In genomic region chr1:119827010-119827409, GRCh38 we compare ENCODE assay signal across 13 cellular contexts. TPM values are rescaled to one million over a fixed set of nuclear protein-coding genes. Genes with fewer than 3 reads are reported as not detected.
DNase-seq lines count a peak whose midpoint lies in the region; ATAC-seq, FAIRE-seq and TF ChIP-seq lines count a peak whose summit lies in the region.
"Had no signal": no experiment of that assay in that cellular context is flagged by ENCODE, and none has a peak within 500 bp of the region (broad histone marks: within the 10 kb centered on the region; RNA-seq: fewer than 3 reads in every experiment).

No MANE protein-coding gene starts in this region.

- 7% methylated on average over 1 of the region's 1 CpG for WGBS in A549 (ENCODE audit: missing lambda C conversion rate)

- peak; percentile 24 to 64; a peak in 3 of 6 replicates for ATAC-seq in A549
- ATAC-seq in activated CD4-positive, CD25-positive, alpha-beta regulatory T cell treated with anti-CD3 and anti-CD28 coated beads, Interleukin-2, amount 50 U/mL, for 24 hours, result no peak
- ATAC-seq in GM21381 (IDR thresholded peaks at IDR 0.05; ENCODE audit: unreplicated experiment), result no peak
- ATAC-seq: gastroesophageal sphincter had no signal

- H3K4me1 ChIP-seq in A549, result no peaks in the 10 kb centered on the region
- H3K4me1 ChIP-seq: gastroesophageal sphincter had no signal

- H3K27ac ChIP-seq in A549, result no peak overlapping the region
- H3K27ac ChIP-seq: gastroesophageal sphincter, VCaP had no signal

- POLR2A ChIA-PET in A549 (lab: Yijun Ruan, JAX), result no interaction called here

- H3K4me2 ChIP-seq in A549, result no peak overlapping the region

- H3K4me3 ChIP-seq in A549 (no peak overlapping the region), foreskin fibroblast (ENCODE audit: low read depth in 1 of 2, low read length in 2 of 2) (no peak overlapping the region)
- H3K4me3 ChIP-seq: gastroesophageal sphincter had no signal

- no peak for TF ChIP-seq EP300 in A549 (IDR thresholded peaks at IDR 0.05)

- H3K9me3 ChIP-seq in A549, result no peaks in the 10 kb centered on the region
- H3K9me3 ChIP-seq: gastroesophageal sphincter had no signal

- TF ChIP-seq RAD21 in A549 (conservative IDR thresholded peaks at IDR 0.05 in 1 of 2, IDR thresholded peaks at IDR 0.05 in 1 of 2), result no peak

- no peak for TF ChIP-seq POLR2A in A549 (IDR thresholded peaks at IDR 0.05; ENCODE audit: low read length)

- DNase-seq in A549 (ENCODE audit: low read depth in 1 of 2, low spot score in 1 of 2) (peak in 1 of 2 experiments; percentile 19), RKO (ENCODE audit: low spot score) (peak; percentile 30), foreskin fibroblast (no peak), HT-29 (ENCODE audit: low spot score) (no peak), medulla oblongata (ENCODE audit: extremely low spot score) (no peak)
- DNase-seq: activated naive CD8-positive, alpha-beta T cell treated with anti-CD3 and anti-CD28 coated beads, Interleukin-2, amount 10 ng/mL, durations not matched to agents 7 days and 5 days; NCI-H2081 treated with DMSO at 0.1 percent for 48 hours had no signal

- TF ChIP-seq CTCF in A549 (IDR thresholded peaks at IDR 0.05) (no peak), GM12872 (IDR thresholded peaks at IDR 0.05; ENCODE audit: insufficient read depth, low read depth, low read length) (peak; percentile 64), foreskin fibroblast (IDR thresholded peaks at IDR 0.05; ENCODE audit: low read depth, low read length) (peak; percentile 22)

- no peak for FAIRE-seq in A549 (lab: Jason Lieb, UNC)

- CTCF ChIA-PET in A549 (lab: Yijun Ruan, JAX), result interaction anchor here (1.1 kb wide), 1 partner anchor 13 kb away, joined by 4 read pairs; no protein-coding TSS in a partner anchor

TF ChIP-seq in A549, 52 proteins besides CTCF, POLR2A, EP300 and RAD21:
- no peak for TF ChIP-seq MAZ (IDR thresholded peaks at IDR 0.05; ENCODE audit: borderline replicate concordance, low read depth, low read length)
- TF ChIP-seq CHD4 (IDR thresholded peaks at IDR 0.05; ENCODE audit: borderline replicate concordance), result no peak
- TF ChIP-seq, protein P1, sequence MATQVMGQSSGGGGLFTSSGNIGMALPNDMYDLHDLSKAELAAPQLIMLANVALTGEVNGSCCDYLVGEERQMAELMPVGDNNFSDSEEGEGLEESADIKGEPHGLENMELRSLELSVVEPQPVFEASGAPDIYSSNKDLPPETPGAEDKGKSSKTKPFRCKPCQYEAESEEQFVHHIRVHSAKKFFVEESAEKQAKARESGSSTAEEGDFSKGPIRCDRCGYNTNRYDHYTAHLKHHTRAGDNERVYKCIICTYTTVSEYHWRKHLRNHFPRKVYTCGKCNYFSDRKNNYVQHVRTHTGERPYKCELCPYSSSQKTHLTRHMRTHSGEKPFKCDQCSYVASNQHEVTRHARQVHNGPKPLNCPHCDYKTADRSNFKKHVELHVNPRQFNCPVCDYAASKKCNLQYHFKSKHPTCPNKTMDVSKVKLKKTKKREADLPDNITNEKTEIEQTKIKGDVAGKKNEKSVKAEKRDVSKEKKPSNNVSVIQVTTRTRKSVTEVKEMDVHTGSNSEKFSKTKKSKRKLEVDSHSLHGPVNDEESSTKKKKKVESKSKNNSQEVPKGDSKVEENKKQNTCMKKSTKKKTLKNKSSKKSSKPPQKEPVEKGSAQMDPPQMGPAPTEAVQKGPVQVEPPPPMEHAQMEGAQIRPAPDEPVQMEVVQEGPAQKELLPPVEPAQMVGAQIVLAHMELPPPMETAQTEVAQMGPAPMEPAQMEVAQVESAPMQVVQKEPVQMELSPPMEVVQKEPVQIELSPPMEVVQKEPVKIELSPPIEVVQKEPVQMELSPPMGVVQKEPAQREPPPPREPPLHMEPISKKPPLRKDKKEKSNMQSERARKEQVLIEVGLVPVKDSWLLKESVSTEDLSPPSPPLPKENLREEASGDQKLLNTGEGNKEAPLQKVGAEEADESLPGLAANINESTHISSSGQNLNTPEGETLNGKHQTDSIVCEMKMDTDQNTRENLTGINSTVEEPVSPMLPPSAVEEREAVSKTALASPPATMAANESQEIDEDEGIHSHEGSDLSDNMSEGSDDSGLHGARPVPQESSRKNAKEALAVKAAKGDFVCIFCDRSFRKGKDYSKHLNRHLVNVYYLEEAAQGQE (IDR thresholded peaks at IDR 0.05), result no peak
- TF ChIP-seq USF2 (IDR thresholded peaks at IDR 0.05), result no peak
- TF ChIP-seq FOSB (CRISPR knock-in tag; IDR thresholded peaks at IDR 0.05), result no peak
- no peak for TF ChIP-seq CBX2 (IDR thresholded peaks at IDR 0.05; ENCODE audit: borderline replicate concordance, low read depth)
- TF ChIP-seq HOXB13 (CRISPR knock-in tag; IDR thresholded peaks at IDR 0.05; ENCODE audit: low read depth), result no peak
- TF ChIP-seq SMC3 (IDR thresholded peaks at IDR 0.05), result no peak
- no peak for TF ChIP-seq HEYL (CRISPR knock-in tag; IDR thresholded peaks at IDR 0.05)
- no peak for TF ChIP-seq NFE2L2 (conservative IDR thresholded peaks at IDR 0.05; ENCODE audit: low read length)
- TF ChIP-seq SREBF2 (IDR thresholded peaks at IDR 0.05), result no peak
- no peak for TF ChIP-seq KDM5A (IDR thresholded peaks at IDR 0.05)
- no peak for TF ChIP-seq JUN (IDR thresholded peaks at IDR 0.05)
- no peak for TF ChIP-seq CEBPB (IDR thresholded peaks at IDR 0.05)
- TF ChIP-seq RNF2 (IDR thresholded peaks at IDR 0.05; ENCODE audit: borderline replicate concordance, low read depth), result no peak
- TF ChIP-seq ZSCAN20 (CRISPR knock-in tag; IDR thresholded peaks at IDR 0.05), result no peak

RNA-seq across cellular contexts. Expression of gene REG4, which starts 15.8 kb away (rescaled TPM):
- not detected in 2 replicates for polyA plus RNA-seq in A549 (2011; rRNA removed)
- not detected in 2 replicates for polyA plus RNA-seq in A549 (2012; cell fraction: cytosol; rRNA removed)
- polyA plus RNA-seq in A549 (2012; cell fraction: nucleus; rRNA removed), result not detected in 2 replicates
- not detected in 3 replicates for polyA plus RNA-seq in A549 (2017; fragmentation: RNase III; extraction: RNeasy Plus Mini Kit Qiagen cat#74134 plus additional on column Dnase treatment)
- not detected in 2 replicates for polyA minus RNA-seq in A549 (2011; rRNA and poly(A)+ RNA removed)
- total RNA-seq in HT-29 (2014; rRNA removed; shearing (Covaris generic)), result 12.4 and 12.8 TPM in 2 replicates
- total RNA-seq: gastroesophageal sphincter had no signal
- polyA plus RNA-seq: neural cell had no signal

RNA-seq across cellular contexts. Expression of gene HMGCS2, which starts 58.3 kb away (rescaled TPM):
- polyA plus RNA-seq in A549 (2011; rRNA removed) (not detected in 2 replicates), A549 (2017; fragmentation: RNase III; extraction: RNeasy Plus Mini Kit Qiagen cat#74134 plus additional on column Dnase treatment) (not detected in 3 replicates)
- polyA plus RNA-seq in A549 (2012; cell fraction: cytosol; rRNA removed), result not detected in 2 replicates
- polyA plus RNA-seq in A549 (2012; cell fraction: nucleus; rRNA removed), result not detected in 2 replicates
- polyA minus RNA-seq in A549 (2011; rRNA and poly(A)+ RNA removed), result not detected in 2 replicates
- total RNA-seq in HT-29 (2014; rRNA removed; shearing (Covaris generic)), result 4.1 and 10.2 TPM in 2 replicates
- total RNA-seq: activated naive CD8-positive, alpha-beta T cell treated with anti-CD3 and anti-CD28 coated beads, Interleukin-2, amount 10 ng/mL, durations not matched to agents 7 days and 5 days had no signal
- polyA plus RNA-seq: neural cell had no signal

Comparison
In these comparisons a context has a peak if more than half of its experiments do, and no peak if none do; other contexts are left out.
1. ATAC-seq: peak in A549 (2 of 2); none in activated CD4-positive, CD25-positive, alpha-beta regulatory T cell treated with anti-CD3 and anti-CD28 coated beads, Interleukin-2, amount 50 U/mL, for 24 hours (0 of 2) and GM21381 (single experiment).